ENCODE assay signal across 21 cellular contexts in genomic region chr19:23255700-23256099, GRCh38. TPM values are rescaled to one million over a fixed set of nuclear protein-coding genes. Genes with fewer than 3 reads are reported as not detected.
DNase-seq lines count a peak whose midpoint lies in the region; ATAC-seq and TF ChIP-seq lines count a peak whose summit lies in the region.
"Had no signal": no experiment of that assay in that cellular context is flagged by ENCODE, and none has a peak within 500 bp of the region (broad histone marks: within the 10 kb centered on the region; RNA-seq: fewer than 3 reads in every experiment).

No MANE protein-coding gene starts in this region.

- no peaks in the 10 kb centered on the region for H3K4me1 ChIP-seq in right lobe of liver
- no peaks in the 10 kb centered on the region for H3K4me1 ChIP-seq in CD8-positive, alpha-beta T cell (ENCODE audit: insufficient read depth, low read length)
- H3K4me1 ChIP-seq: A549, BE2C had no signal

- H3K9me3 Mint-ChIP-seq in activated naive CD4-positive, alpha-beta T cell treated with anti-CD3 and anti-CD28 coated beads, Interleukin-2, amount 50 U/mL, for 24 hours, result no peaks in the 10 kb centered on the region
- H3K9me3 Mint-ChIP-seq in activated naive CD4-positive, alpha-beta T cell treated with anti-CD3 and anti-CD28 coated beads, Interleukin-2, amount 50 U/mL, for 72 hours, result peaks cover 0 to 1% of the 10 kb centered on the region in 2 donors
- no peaks in the 10 kb centered on the region for H3K9me3 Mint-ChIP-seq in CD8-positive, alpha-beta T cell
- H3K9me3 Mint-ChIP-seq: GM23338, H9 had no signal

- TF ChIP-seq POLR2A in right lobe of liver (IDR thresholded peaks at IDR 0.05), result no peak

- H3K4me1 Mint-ChIP-seq in activated naive CD4-positive, alpha-beta T cell treated with anti-CD3 and anti-CD28 coated beads, Interleukin-2, amount 50 U/mL, for 24 hours, result peaks cover 5% of the 10 kb centered on the region
- no peaks in the 10 kb centered on the region for H3K4me1 Mint-ChIP-seq in CD8-positive, alpha-beta T cell (ENCODE audit: low read depth)

- 84% methylated on average over 4 of the region's 4 CpGs for WGBS in right lobe of liver (ENCODE audit: insufficient coverage, low coverage, low lambda C conversion rate, missing lambda C conversion rate)

- CTCF ChIA-PET in CD8-positive, alpha-beta T cell (lab: Charles Lee), result no interaction called here

- no peak overlapping the region for H3K4me3 Mint-ChIP-seq in activated naive CD4-positive, alpha-beta T cell treated with anti-CD3 and anti-CD28 coated beads, Interleukin-2, amount 50 U/mL, for 24 hours
- no peak overlapping the region for H3K4me3 Mint-ChIP-seq in CD8-positive, alpha-beta T cell
- H3K4me3 Mint-ChIP-seq: GM23338, H9 had no signal

- no peak for ATAC-seq in activated naive CD4-positive, alpha-beta T cell treated with anti-CD3 and anti-CD28 coated beads, Interleukin-2, amount 50 U/mL, for 72 hours
- ATAC-seq in left lobe of liver, result peak; percentile 62
- peak in 3 of 4 donors; percentile 40 to 49 (median 49) for ATAC-seq in right lobe of liver
- ATAC-seq in HG02763 (IDR thresholded peaks at IDR 0.05; ENCODE audit: unreplicated experiment), result no peak
- ATAC-seq in CD8-positive, alpha-beta T cell, result no peak
- ATAC-seq: A549, HCT116 had no signal

- H3K4me3 ChIP-seq in right lobe of liver, result no peak overlapping the region
- H3K4me3 ChIP-seq in CD8-positive, alpha-beta T cell (ENCODE audit: low read depth, low read length), result no peak overlapping the region
- H3K4me3 ChIP-seq: A549; BLaER1 treated with 17β-estradiol and CSF1 and Interleukin-3, amounts not matched to agents 10 nM and 100 nM; GM23338 had no signal

- peak overlapping the region; percentile 17 for H3K27ac Mint-ChIP-seq in activated naive CD4-positive, alpha-beta T cell treated with anti-CD3 and anti-CD28 coated beads, Interleukin-2, amount 50 U/mL, for 24 hours
- H3K27ac Mint-ChIP-seq in activated naive CD4-positive, alpha-beta T cell treated with anti-CD3 and anti-CD28 coated beads, Interleukin-2, amount 50 U/mL, for 72 hours, result no peak overlapping the region
- no peak overlapping the region for H3K27ac Mint-ChIP-seq in CD8-positive, alpha-beta T cell
- H3K27ac Mint-ChIP-seq: GM23338, H9 had no signal

- H3K27me3 Mint-ChIP-seq in activated naive CD4-positive, alpha-beta T cell treated with anti-CD3 and anti-CD28 coated beads, Interleukin-2, amount 50 U/mL, for 24 hours, result no peaks in the 10 kb centered on the region
- no peaks in the 10 kb centered on the region for H3K27me3 Mint-ChIP-seq in CD8-positive, alpha-beta T cell (ENCODE audit: low read depth)

- intact Hi-C loops in right lobe of liver (cut with DNase I), result no loop called here
- intact Hi-C loops in CD8-positive, alpha-beta T cell (cut with DNase I, micrococcal nuclease), result loop anchor here in 1 of 2 experiments (10.0 kb wide), 1 partner anchor 1401 kb away; no protein-coding TSS in a partner anchor

- POLR2A ChIA-PET in CD8-positive, alpha-beta T cell (lab: Charles Lee), result interaction anchor here (0.7 kb wide), 1 partner anchor 18 kb away, joined by 3 read pairs; no protein-coding TSS in a partner anchor

- no peak for TF ChIP-seq CTCF in right lobe of liver (IDR thresholded peaks at IDR 0.05)
- no peak for TF ChIP-seq CTCF in CD8-positive, alpha-beta T cell (IDR thresholded peaks at IDR 0.05)

- no peaks in the 10 kb centered on the region for H3K9me3 ChIP-seq in right lobe of liver
- no peaks in the 10 kb centered on the region for H3K9me3 ChIP-seq in CD8-positive, alpha-beta T cell (ENCODE audit: low read length)
- H3K9me3 ChIP-seq: BE2C; BLaER1 treated with 17β-estradiol and CSF1 and Interleukin-3, amounts not matched to agents 10 nM and 100 nM had no signal

- peaks cover 0 to 12% (median 2%) of the 10 kb centered on the region in 4 donors for H3K36me3 ChIP-seq in right lobe of liver
- H3K36me3 ChIP-seq in CD8-positive, alpha-beta T cell (ENCODE audit: insufficient read depth, low read length), result peaks cover 10% of the 10 kb centered on the region

- H3K36me3 Mint-ChIP-seq in activated naive CD4-positive, alpha-beta T cell treated with anti-CD3 and anti-CD28 coated beads, Interleukin-2, amount 50 U/mL, for 24 hours, result peaks cover 9% of the 10 kb centered on the region
- peaks cover 20 to 23% of the 10 kb centered on the region in 2 donors for H3K36me3 Mint-ChIP-seq in activated naive CD4-positive, alpha-beta T cell treated with anti-CD3 and anti-CD28 coated beads, Interleukin-2, amount 50 U/mL, for 72 hours
- H3K36me3 Mint-ChIP-seq in CD8-positive, alpha-beta T cell, result peaks cover 31% of the 10 kb centered on the region

- H3K27me3 ChIP-seq in right lobe of liver, result no peaks in the 10 kb centered on the region
- H3K27me3 ChIP-seq in CD8-positive, alpha-beta T cell (ENCODE audit: insufficient read depth, low read length), result no peaks in the 10 kb centered on the region
- H3K27me3 ChIP-seq: BE2C; BLaER1 treated with 17β-estradiol and CSF1 and Interleukin-3, amounts not matched to agents 10 nM and 100 nM had no signal

- no peak overlapping the region for H3K27ac ChIP-seq in right lobe of liver
- H3K27ac ChIP-seq in CD8-positive, alpha-beta T cell (ENCODE audit: low read depth, low read length), result no peak overlapping the region
- H3K27ac ChIP-seq: A549; BLaER1 treated with 17β-estradiol and CSF1 and Interleukin-3, amounts not matched to agents 10 nM and 100 nM had no signal

- DNase-seq in activated naive CD4-positive, alpha-beta T cell treated with anti-CD3 and anti-CD28 coated beads, Interleukin-2, amount 50 U/mL, for 72 hours (ENCODE audit: low spot score in 2 of 2), result no peak
- DNase-seq in left lobe of liver (ENCODE audit: low spot score) (no peak), right lobe of liver (no peak), NCI-H146 (lab: John Stamatoyannopoulos, UW) (no peak)
- no peak for DNase-seq in CD8-positive, alpha-beta T cell
- DNase-seq: 8988T, ACHN, AML-193, BE2C, Calu3, COR-L47, DMS53, DMS79 treated with DMSO at 0.1 percent for 48 hours, GF-D8, H9 had no signal

RNA-seq across cellular contexts. Expression of gene ZNF724, which starts 5.5 kb away (rescaled TPM):
- total RNA-seq in activated naive CD4-positive, alpha-beta T cell treated with anti-CD3 and anti-CD28 coated beads, Interleukin-2, amount 50 U/mL, for 72 hours, result 10 to 100 TPM; 13.4 to 20.4 TPM
- 0.58 TPM for total RNA-seq in left lobe of liver
- 1 to 10 TPM in 2 of 6 experiments, under 1 TPM in 4; 0.37 to 3.2 (median 0.65) TPM for total RNA-seq in right lobe of liver
- 1 to 10 TPM; 3.6 to 4.2 TPM for total RNA-seq in CD8-positive, alpha-beta T cell

Comparison
In these comparisons a context has a peak if more than half of its experiments do, and no peak if none do; other contexts are left out.
1. ATAC-seq: peak in left lobe of liver (single experiment) and right lobe of liver (3 of 4); none in activated naive CD4-positive, alpha-beta T cell treated with anti-CD3 and anti-CD28 coated beads, Interleukin-2, amount 50 U/mL, for 72 hours (0 of 2), HG02763 (single experiment) and CD8-positive, alpha-beta T cell (single experiment).